Comparison of ENCODE assay signal across 2 cellular contexts in genomic region chr3:170878688-170879087, GRCh38. TPM values are rescaled to one million over a fixed set of nuclear protein-coding genes. Genes with fewer than 3 reads are reported as not detected.
DNase-seq lines count a peak whose midpoint lies in the region; ATAC-seq, FAIRE-seq and TF ChIP-seq lines count a peak whose summit lies in the region.
"Not testable (repeated sequence)": the region's sequence is repeated elsewhere in the genome, so short reads cannot be mapped to it uniquely, and the experiment has no call there.

No MANE protein-coding gene starts in this region.

- H3K4me1 ChIP-seq in HEK293 (ENCODE audit: control insufficient read depth, insufficient read depth, low read length); K562 (replicated peaks in 1 of 2; ENCODE audit: control insufficient read depth in 2 of 2, insufficient read depth in 2 of 2, low read length in 2 of 2): not testable (repeated sequence)

- H3K9me1 ChIP-seq in K562 (ENCODE audit: control insufficient read depth, insufficient read depth, low read length), result not testable (repeated sequence)

- not testable (repeated sequence) for H3K4me3 ChIP-seq in HEK293 (ENCODE audit: low read depth, low read length); K562

- not testable (repeated sequence) for BruUV-seq in K562 (replicated peaks; lab: Mats Ljungman, UMichigan)

- not testable (repeated sequence) for H3K27ac ChIP-seq in HEK293 (ENCODE audit: extremely low read depth, low read depth, low read length); K562 (ENCODE audit: extremely low read depth, low read depth, low read length)

- TF ChIP-seq RAD21 in K562 (CRISPR knock-in tag; conservative IDR thresholded peaks at IDR 0.05 in 1 of 2, IDR thresholded peaks at IDR 0.05 in 1 of 2), result not testable (repeated sequence)

- H3K9me3 ChIP-seq in HEK293 (ENCODE audit: control insufficient read depth, insufficient read depth, low read depth, low read length); K562 (replicated peaks; ENCODE audit: control insufficient read depth, insufficient read depth, low read depth, low read length): not testable (repeated sequence)

- TF ChIP-seq EP300 in K562 (IDR thresholded peaks at IDR 0.05; ENCODE audit: low read length), result not testable (repeated sequence)

- not testable (repeated sequence) for FAIRE-seq in K562 (lab: Jason Lieb, UNC)

- not testable (repeated sequence) for H3K9ac ChIP-seq in K562 (ENCODE audit: insufficient read depth in 1 of 2, low read depth in 2 of 2, low read length in 2 of 2)

- H2AFZ ChIP-seq in K562 (ENCODE audit: low read depth, low read length), result not testable (repeated sequence)

- H4K20me1 ChIP-seq in K562 (replicated peaks; ENCODE audit: control insufficient read depth, insufficient read depth, low read length), result not testable (repeated sequence)

- in situ Hi-C loops in K562 (cut with MboI), result not testable (repeated sequence)

- intact Hi-C loops in K562 (cut with micrococcal nuclease), result not testable (repeated sequence)

- 49% methylated on average over 2 of the region's 5 CpGs for WGBS in K562 (ENCODE audit: insufficient coverage, low coverage, missing lambda C conversion rate)

- not testable (repeated sequence) for TF ChIP-seq POLR2A in K562 (conservative IDR thresholded peaks at IDR 0.05)

- DNase-seq in K562 (ENCODE audit: extremely low read depth in 1 of 4, low spot score in 3 of 4), result not testable (repeated sequence)

- not testable (repeated sequence) for H3K27me3 ChIP-seq in K562 (ENCODE audit: control insufficient read depth in 2 of 2, insufficient read depth in 2 of 2, low read length in 2 of 2)

- not testable (repeated sequence) for TF ChIP-seq CTCF in HEK293 (tag by site-specific recombination; IDR thresholded peaks at IDR 0.05); K562 (IDR thresholded peaks at IDR 0.05 in 2 of 3, conservative IDR thresholded peaks at IDR 0.05 in 1 of 3; ENCODE audit: insufficient read depth in 2 of 3, low read depth in 1 of 3, low read length in 3 of 3)

- H3K36me3 ChIP-seq in HEK293 (ENCODE audit: control insufficient read depth in 2 of 2, insufficient read depth in 1 of 2, low read length in 2 of 2); K562 (ENCODE audit: control insufficient read depth, insufficient read depth, low read length): not testable (repeated sequence)

- not testable (repeated sequence) for ATAC-seq in K562

- CTCF ChIA-PET in HEK293 (lab: Yijun Ruan, JAX); K562 (lab: Yijun Ruan, JAX; ENCODE audit: low intra/inter-chr PET ratio): not testable (repeated sequence)

- H3K4me2 ChIP-seq in K562 (ENCODE audit: insufficient read depth, low read length), result not testable (repeated sequence)

- POLR2A ChIA-PET in HEK293 (lab: Yijun Ruan, JAX); K562 (lab: Yijun Ruan, JAX): not testable (repeated sequence)

- not testable (repeated sequence) for H3K79me2 ChIP-seq in K562 (ENCODE audit: control insufficient read depth, insufficient read depth, low read length)

TF ChIP-seq in HEK293, 187 proteins besides CTCF, POLR2A, EP300 and RAD21:
- TF ChIP-seq ZNF146 (tag by site-specific recombination; IDR thresholded peaks at IDR 0.05), result peak; percentile 69

TF ChIP-seq in K562, 482 proteins besides CTCF, POLR2A, EP300 and RAD21:
- peak; percentile 60 for TF ChIP-seq ZNF146 (CRISPR knock-in tag; IDR thresholded peaks at IDR 0.05; ENCODE audit: unreplicated experiment)
TF ChIP-seq in K562: peak in this region for 1; not testable (repeated sequence) for 481.

RNA-seq across cellular contexts. Expression of gene RPL22L1, which starts 8.7 kb away (rescaled TPM):
- 14.7 and 33.8 TPM in 2 replicates for total RNA-seq in K562 (2011; cell fraction: chromatin; rRNA removed; ENCODE audit: low replicate concordance)
- total RNA-seq in K562 (2011; cell fraction: nucleolus; rRNA removed), result 13.4 and 13.8 TPM in 2 replicates
- 28.4 and 41.3 TPM in 2 replicates for total RNA-seq in K562 (2011; cell fraction: nucleoplasm; rRNA removed)
- 31.6 and 67.6 TPM in 2 replicates for total RNA-seq in K562 (2014; rRNA removed)
- 139 and 156 TPM in 2 replicates for total RNA-seq in K562 (2014; rRNA removed; fragmentation: Illumina TruSeq; extraction: Trizol)
- 120 and 137 TPM in 2 replicates for total RNA-seq in K562 (2015; rRNA removed; fragmentation: Illumina TruSeq; extraction: Trizol)
- total RNA-seq in K562 (2021), result 53.9 and 64.7 TPM in 2 replicates
- 64.5 and 98.3 TPM in 2 replicates for polyA plus RNA-seq in K562 (2011; rRNA removed)
- polyA plus RNA-seq in K562 (2011; cell fraction: cytosol; rRNA removed), result 10.8 and 27.7 TPM in 2 replicates
- 17.0 and 24.0 TPM in 2 replicates for polyA plus RNA-seq in K562 (2011; cell fraction: nucleus; rRNA removed)
- 60.5 and 95.5 TPM in 2 replicates for polyA plus RNA-seq in K562 (2012)
- polyA plus RNA-seq in K562 (2014; fragmentation: Illumina TruSeq; extraction: Trizol), result 84.4 and 99.0 TPM in 2 replicates
- 100 to 1,000 TPM; 108 to 111 TPM for polyA plus RNA-seq in K562 (2014; fragmentation: Nextera tagmentation; extraction: Ambion mirVana)
- 141 and 198 TPM in 2 replicates for polyA plus RNA-seq in K562 (2014; rRNA removed)
- 30.1 and 30.6 TPM in 2 replicates for polyA minus RNA-seq in K562 (2011; rRNA and poly(A)+ RNA removed)
- polyA minus RNA-seq in K562 (2011; cell fraction: cytosol; rRNA and poly(A)+ RNA removed), result 5.5 and 30.3 TPM in 2 replicates
- 14.9 and 22.3 TPM in 2 replicates for polyA minus RNA-seq in K562 (2011; cell fraction: nucleus; rRNA and poly(A)+ RNA removed)

RNA-seq across cellular contexts. Expression of gene EIF5A2, which starts 29.7 kb away (rescaled TPM):
- 2.8 and 5.8 TPM in 2 replicates for total RNA-seq in K562 (2011; cell fraction: chromatin; rRNA removed; ENCODE audit: low replicate concordance)
- total RNA-seq in K562 (2011; cell fraction: nucleolus; rRNA removed), result 1.8 TPM in 2 replicates
- 2.3 and 6.8 TPM in 2 replicates for total RNA-seq in K562 (2011; cell fraction: nucleoplasm; rRNA removed)
- total RNA-seq in K562 (2014; rRNA removed) (3.7 and 3.9 TPM in 2 replicates), K562 (2014; rRNA removed; fragmentation: Illumina TruSeq; extraction: Trizol) (15.9 and 23.5 TPM in 2 replicates), K562 (2015; rRNA removed; fragmentation: Illumina TruSeq; extraction: Trizol) (9.0 and 9.6 TPM in 2 replicates), K562 (2021) (18.2 and 21.0 TPM in 2 replicates)
- polyA plus RNA-seq in K562 (2011; rRNA removed) (10.7 and 17.6 TPM in 2 replicates), K562 (2014; fragmentation: Illumina TruSeq; extraction: Trizol) (13.9 and 15.6 TPM in 2 replicates), K562 (2014; fragmentation: Nextera tagmentation; extraction: Ambion mirVana) (10 to 100 TPM; 17.9 to 18.3 TPM), K562 (2014; rRNA removed) (9.5 and 10.8 TPM in 2 replicates)
- 2.7 and 2.8 TPM in 2 replicates for polyA plus RNA-seq in K562 (2011; cell fraction: cytosol; rRNA removed)
- 1.1 and 2.1 TPM in 2 replicates for polyA plus RNA-seq in K562 (2011; cell fraction: nucleus; rRNA removed)
- polyA plus RNA-seq in K562 (2012), result 12.8 and 15.1 TPM in 2 replicates
- polyA minus RNA-seq in K562 (2011; rRNA and poly(A)+ RNA removed), result 19.7 and 23.8 TPM in 2 replicates
- polyA minus RNA-seq in K562 (2011; cell fraction: cytosol; rRNA and poly(A)+ RNA removed), result 4.6 and 4.9 TPM in 2 replicates
- polyA minus RNA-seq in K562 (2011; cell fraction: nucleus; rRNA and poly(A)+ RNA removed), result 1.5 and 2.7 TPM in 2 replicates
